ENCODE assay signal across 8 cellular contexts in genomic region chr1:153633747-153634665, GRCh38. TPM values are rescaled to one million over a fixed set of nuclear protein-coding genes. Genes with fewer than 3 reads are reported as not detected.
DNase-seq lines count a peak whose midpoint lies in the region; ATAC-seq and TF ChIP-seq lines count a peak whose summit lies in the region.

TSS of gene CHTOP (plus strand) at chr1:153634066. CDS start at chr1:153636589, 2,523 bp downstream.

- no peaks in the 10 kb centered on the region for H3K27me3 Mint-ChIP-seq in activated naive CD4-positive, alpha-beta T cell treated with anti-CD3 and anti-CD28 coated beads, Interleukin-2, amount 50 U/mL, for 24 hours

- H3K27me3 ChIP-seq in GM06990 (replicated peaks; ENCODE audit: control insufficient read depth, insufficient read depth, low read length): no peaks in the 10 kb centered on the region
- no peaks in the 10 kb centered on the region for H3K27me3 ChIP-seq in suprapubic skin

- ATAC-seq in HG02588 (IDR thresholded peaks at IDR 0.05; ENCODE audit: unreplicated experiment): peak; percentile 83
- ATAC-seq in SK-N-SH treated with all-trans-retinoic acid at 6 μM for 48 hours: peak; percentile 96

- H3K4me3 Mint-ChIP-seq in activated naive CD4-positive, alpha-beta T cell treated with anti-CD3 and anti-CD28 coated beads, Interleukin-2, amount 50 U/mL, for 24 hours: peak within 1 kb of the TSS; percentile 91

- DNase-seq in GM06990 (ENCODE audit: extremely low read depth, insufficient read length) (peak; percentile 99), NCI-H1092 (lab: John Stamatoyannopoulos, UW) (peak; percentile 99), globus pallidus (ENCODE audit: low spot score) (peak; percentile 99), nucleus accumbens (lab: John Stamatoyannopoulos, UW) (peak; percentile 86 to 99 (median 97)), suprapubic skin (ENCODE audit: low spot score in 2 of 2) (peak; percentile 99)

- peaks cover 47% of the 10 kb centered on the region for H3K4me1 ChIP-seq in suprapubic skin

- H3K27ac ChIP-seq in suprapubic skin: peak within 1 kb of the TSS; percentile 100

- WGBS in suprapubic skin: under 1% methylated on average over 57 of the region's 65 CpGs

- H3K9me3 ChIP-seq in suprapubic skin: no peaks in the 10 kb centered on the region

- peak within 1 kb of the TSS; percentile 99 for H3K4me3 ChIP-seq in GM06990 (replicated peaks; ENCODE audit: low read depth, low read length)
- peak within 1 kb of the TSS; percentile 87 for H3K4me3 ChIP-seq in suprapubic skin

- peak within 1 kb of the TSS; percentile 100 for H3K27ac Mint-ChIP-seq in activated naive CD4-positive, alpha-beta T cell treated with anti-CD3 and anti-CD28 coated beads, Interleukin-2, amount 50 U/mL, for 24 hours

- TF ChIP-seq CTCF in GM06990 (IDR thresholded peaks at IDR 0.05; ENCODE audit: insufficient read depth, low read length, poor library complexity, severe bottlenecking) (no peak), suprapubic skin (IDR thresholded peaks at IDR 0.05) (no peak)

- H3K36me3 ChIP-seq in GM06990 (ENCODE audit: control insufficient read depth, insufficient read depth, low read length): peaks cover 12% of the 10 kb centered on the region
- H3K36me3 ChIP-seq in suprapubic skin: peaks cover 29% of the 10 kb centered on the region

- TF ChIP-seq POLR2A in suprapubic skin (IDR thresholded peaks at IDR 0.05): peak; percentile 73 to 77

- TF ChIP-seq EP300 in suprapubic skin (IDR thresholded peaks at IDR 0.05): no peak

- H3K36me3 Mint-ChIP-seq in activated naive CD4-positive, alpha-beta T cell treated with anti-CD3 and anti-CD28 coated beads, Interleukin-2, amount 50 U/mL, for 24 hours: peaks cover 12% of the 10 kb centered on the region

- no peaks in the 10 kb centered on the region for H3K9me3 Mint-ChIP-seq in activated naive CD4-positive, alpha-beta T cell treated with anti-CD3 and anti-CD28 coated beads, Interleukin-2, amount 50 U/mL, for 24 hours

- H3K4me1 Mint-ChIP-seq in activated naive CD4-positive, alpha-beta T cell treated with anti-CD3 and anti-CD28 coated beads, Interleukin-2, amount 50 U/mL, for 24 hours: peaks cover 44% of the 10 kb centered on the region

TF ChIP-seq in SK-N-SH treated with all-trans-retinoic acid at 6 μM for 48 hours, 23 proteins besides CTCF, POLR2A, EP300 and RAD21:
- TF ChIP-seq TOX (CRISPR knock-in tag; IDR thresholded peaks at IDR 0.05; ENCODE audit: borderline replicate concordance) (no peak), CSRNP3 (CRISPR knock-in tag; IDR thresholded peaks at IDR 0.05) (no peak), ZFP30 (CRISPR knock-in tag; IDR thresholded peaks at IDR 0.05) (no peak), ZC3H10 (CRISPR knock-in tag; IDR thresholded peaks at IDR 0.05) (no peak), POU6F1 (CRISPR knock-in tag; IDR thresholded peaks at IDR 0.05; ENCODE audit: borderline replicate concordance, low read depth) (peak; percentile 89; the same call in 1 of the 2 replicates), ESRRG (CRISPR knock-in tag; IDR thresholded peaks at IDR 0.05) (no peak), PATZ1 (CRISPR knock-in tag; IDR thresholded peaks at IDR 0.05; ENCODE audit: borderline replicate concordance) (0 out of 2 replicates have a peak, but pooled peaks have one; percentile 33), ARNTL (CRISPR knock-in tag; IDR thresholded peaks at IDR 0.05; ENCODE audit: borderline replicate concordance, low read depth) (no peak), RARB (CRISPR knock-in tag; IDR thresholded peaks at IDR 0.05) (peak; percentile 72; the same call in 1 of the 2 replicates), OSR1 (CRISPR knock-in tag; IDR thresholded peaks at IDR 0.05) (no peak), ZFP3 (CRISPR knock-in tag; IDR thresholded peaks at IDR 0.05) (no peak)

RNA-seq across cellular contexts. Expression of gene CHTOP, which starts in this region (rescaled TPM):
- 10 to 100 TPM; 56.8 to 78.1 (median 58.2) TPM for total RNA-seq in suprapubic skin

Comparison
In these comparisons a context has a peak if more than half of its experiments do, and no peak if none do; other contexts are left out.
1. Peak in every context shown above with its lines: DNase-seq, ATAC-seq, H3K4me3 ChIP-seq and H3K27ac ChIP-seq.